19 cellular contexts compared by ENCODE assay signal in genomic region chr7:87110778-87111177, GRCh38. TPM values are rescaled to one million over a fixed set of nuclear protein-coding genes. Genes with fewer than 3 reads are reported as not detected.
DNase-seq lines count a peak whose midpoint lies in the region; ATAC-seq and TF ChIP-seq lines count a peak whose summit lies in the region.
"Had no signal": no experiment of that assay in that cellular context is flagged by ENCODE, and none has a peak within 500 bp of the region (broad histone marks: within the 10 kb centered on the region; RNA-seq: fewer than 3 reads in every experiment).

No MANE protein-coding gene starts in this region.

- H2AFZ ChIP-seq in mammary epithelial cell (ENCODE audit: low read depth, low read length) = no peak overlapping the region

- in situ Hi-C loops in mammary epithelial cell (cut with MboI; ENCODE audit: low sequenced_read_pairs in 2 of 2) = no loop called here

- no peaks in the 10 kb centered on the region for H3K27me3 Mint-ChIP-seq in nephron progenitor cell (ENCODE audit: low read depth, poor library complexity)

- CTCF ChIA-PET in mammary epithelial cell (lab: Charles Lee; ENCODE audit: low non-redundant PET) = no interaction called here

- intact Hi-C loops in mammary epithelial cell (cut with micrococcal nuclease) = no loop called here

- no peaks in the 10 kb centered on the region for H3K27me3 ChIP-seq in mammary epithelial cell (ENCODE audit: insufficient read depth, low read length)
- H3K27me3 ChIP-seq: colonic mucosa, neutrophil, Peyer's patch had no signal

- no peaks in the 10 kb centered on the region for H3K9me3 ChIP-seq in mammary epithelial cell (replicated peaks; ENCODE audit: insufficient read depth, low read length)
- H3K9me3 ChIP-seq: colonic mucosa, neutrophil, Peyer's patch had no signal

- 39% methylated on average over 2 of the region's 2 CpGs for WGBS in mammary epithelial cell (ENCODE audit: low coverage, missing lambda C conversion rate)

- H3K27ac ChIP-seq in mammary epithelial cell (ENCODE audit: insufficient read depth, low read depth, low read length) = no peak overlapping the region
- H3K27ac ChIP-seq: colonic mucosa, neutrophil, Peyer's patch had no signal

- no TSS peak for BruUV-seq in mammary epithelial cell (replicated peaks; lab: Mats Ljungman, UMichigan)

- no peaks in the 10 kb centered on the region for H3K36me3 ChIP-seq in mammary epithelial cell (ENCODE audit: insufficient read depth, low read length)
- H3K36me3 ChIP-seq: colonic mucosa, neutrophil, Peyer's patch had no signal

- no peaks in the 10 kb centered on the region for H3K4me1 ChIP-seq in mammary epithelial cell (ENCODE audit: insufficient read depth, low read length)
- H3K4me1 ChIP-seq: colonic mucosa, Peyer's patch had no signal

- H3K4me3 ChIP-seq in mammary epithelial cell (replicated peaks in 1 of 3; ENCODE audit: insufficient read depth in 1 of 3, low read depth in 2 of 3, low read length in 3 of 3) = no peak overlapping the region
- H3K4me3 ChIP-seq: colonic mucosa, Peyer's patch had no signal

- dilution Hi-C loops in mammary epithelial cell (cut with HindIII; ENCODE audit: low sequenced_read_pairs) = no loop called here

- H3K27ac Mint-ChIP-seq in nephron progenitor cell = no peak overlapping the region
- H3K27ac Mint-ChIP-seq: activated naive CD8-positive, alpha-beta T cell had no signal

- H3K79me2 ChIP-seq in mammary epithelial cell (ENCODE audit: insufficient read depth, low read length) = no peaks in the 10 kb centered on the region

- DNase-seq in AG20443 (ENCODE audit: low spot score) = peak; percentile 25
- peak; percentile 40 for DNase-seq in LHCN-M2 (ENCODE audit: low read depth)
- peak; percentile 26 for DNase-seq in mammary epithelial cell
- peak; percentile 73 for DNase-seq in iris pigment epithelial cell (ENCODE audit: low read depth)
- DNase-seq in NCI-H748 treated with DMSO at 0.1 percent for 48 hours (lab: John Stamatoyannopoulos, UW) = no peak
- no peak for DNase-seq in COR-L47 (lab: John Stamatoyannopoulos, UW)
- DNase-seq in nephron progenitor cell = no peak
- DNase-seq: activated CD4-positive, alpha-beta T cell treated with anti-CD3 and anti-CD28 coated beads for 4 hours; activated T-cell treated with anti-CD3 and anti-CD28 coated beads, Interleukin-2, amount 50 U/mL, for 1 hour; colonic mucosa; KBM-7; NCI-H1417 treated with DMSO at 0.1 percent for 48 hours; Peyer's patch; stimulated activated naive CD8-positive, alpha-beta T cell treated with anti-CD3 and anti-CD28 coated beads, Interleukin-15, Interleukin-2, amounts not matched to agents 100 U/mL and 50 U/mL, for 24 hours; T-helper 2 cell had no signal

- no peaks in the 10 kb centered on the region for H4K20me1 ChIP-seq in mammary epithelial cell (ENCODE audit: insufficient read depth, low read length)

- no peak overlapping the region for H3K9ac ChIP-seq in mammary epithelial cell (ENCODE audit: insufficient read depth, low read length)

- no peak overlapping the region for H3K4me3 Mint-ChIP-seq in nephron progenitor cell
- H3K4me3 Mint-ChIP-seq: activated naive CD8-positive, alpha-beta T cell had no signal

- TF ChIP-seq CTCF in mammary epithelial cell (conservative IDR thresholded peaks at IDR 0.05 in 1 of 2, IDR thresholded peaks at IDR 0.05 in 1 of 2; ENCODE audit: extremely low read depth in 1 of 2, insufficient read depth in 1 of 2, low read depth in 1 of 2, low read length in 2 of 2) = no peak
- TF ChIP-seq CTCF in nephron progenitor cell (IDR thresholded peaks at IDR 0.05) = no peak

- peaks cover 24% of the 10 kb centered on the region for H3K9me3 Mint-ChIP-seq in nephron progenitor cell

- no peak overlapping the region for H3K4me2 ChIP-seq in mammary epithelial cell (ENCODE audit: insufficient read depth, low read depth, low read length)

- ATAC-seq in HG03108 (IDR thresholded peaks at IDR 0.05; ENCODE audit: unreplicated experiment) = no peak
- ATAC-seq: esophagus mucosa; stimulated activated naive CD8-positive, alpha-beta T cell treated with anti-CD3 and anti-CD28 coated beads, Interleukin-15, Interleukin-2, amounts not matched to agents 100 U/mL and 50 U/mL, for 24 hours had no signal

- no peaks in the 10 kb centered on the region for H3K36me3 Mint-ChIP-seq in nephron progenitor cell (ENCODE audit: low read depth)

- H3K4me1 Mint-ChIP-seq in nephron progenitor cell = no peaks in the 10 kb centered on the region

RNA-seq across cellular contexts. Expression of gene DMTF1, which starts 41.5 kb away (rescaled TPM):
- total RNA-seq in LHCN-M2 (2014; rRNA removed) (60.2 and 60.7 TPM in 2 replicates), mammary epithelial cell (10 to 100 TPM; 52.4 to 53.2 TPM)
- polyA plus RNA-seq in LHCN-M2 (2012) = 16.7 TPM
- 25.1 TPM for polyA plus RNA-seq in mammary epithelial cell
- polyA minus RNA-seq in mammary epithelial cell = 76.9 TPM

RNA-seq across cellular contexts. Expression of gene ELAPOR2, which starts 51.3 kb away (rescaled TPM):
- 5.7 and 6.0 TPM in 2 replicates for total RNA-seq in LHCN-M2 (2014; rRNA removed)
- polyA plus RNA-seq in LHCN-M2 (2012) = 2.7 TPM
- total RNA-seq in mammary epithelial cell = 10 to 100 TPM in 1 of 2 donors, 1 to 10 TPM in 1; 3.5 to 24.3 TPM
- 0.07 TPM for polyA plus RNA-seq in mammary epithelial cell
- polyA minus RNA-seq in mammary epithelial cell = not detected

Comparison
In these comparisons a context has a peak if more than half of its experiments do, and no peak if none do; other contexts are left out.
1. DNase-seq: peak in AG20443 (single experiment), LHCN-M2 (single experiment), mammary epithelial cell (single experiment) and iris pigment epithelial cell (single experiment); none in NCI-H748 treated with DMSO at 0.1 percent for 48 hours (single experiment), COR-L47 (single experiment) and nephron progenitor cell (single experiment).